Comparison of ENCODE assay signal across 8 cellular contexts in genomic region chr1:111738436-111739221, GRCh38. TPM values are rescaled to one million over a fixed set of nuclear protein-coding genes. Genes with fewer than 3 reads are reported as not detected.
DNase-seq lines count a peak whose midpoint lies in the region; ATAC-seq lines count a peak whose summit lies in the region.

No MANE protein-coding gene starts in this region.

- intact Hi-C loops in left ventricle myocardium superior (cut with micrococcal nuclease), result no loop called here

- H3K27me3 ChIP-seq in HUES6 (ENCODE audit: control insufficient read depth, insufficient read depth, low read length), result peaks cover 31% of the 10 kb centered on the region

- H3K27ac ChIP-seq in HUES6 (ENCODE audit: low read depth, low read length), result peak overlapping the region; percentile 56; the same call in 1 of the 2 replicates

- H3K4me3 ChIP-seq in HUES6 (ENCODE audit: low read depth, low read length), result peak overlapping the region; percentile 75

- ATAC-seq in GM21529 (IDR thresholded peaks at IDR 0.05; ENCODE audit: unreplicated experiment) (peak; percentile 45), left ventricle myocardium superior (peak; percentile 70)

- H3K4me1 ChIP-seq in HUES6 (ENCODE audit: control insufficient read depth, insufficient read depth, low read length), result peaks cover 33% of the 10 kb centered on the region

- no peaks in the 10 kb centered on the region for H3K9me3 ChIP-seq in HUES6 (ENCODE audit: control insufficient read depth, insufficient read depth, low read depth, low read length)

- peak; percentile 46 for DNase-seq in GDM1 (lab: John Stamatoyannopoulos, UW)
- peak; percentile 64 for DNase-seq in RPMI8226
- DNase-seq in amniotic epithelial cell (ENCODE audit: low read depth), result peak; percentile 65
- peak; percentile 90 for DNase-seq in left ventricle myocardium superior
- peak; percentile 45 for DNase-seq in pons (ENCODE audit: low spot score)
- no peak for DNase-seq in foreskin melanocyte

- H3K9ac ChIP-seq in HUES6 (ENCODE audit: low read length), result peak overlapping the region; percentile 74

- peaks cover 2% of the 10 kb centered on the region; the same call in 1 of the 2 replicates for H3K36me3 ChIP-seq in HUES6 (ENCODE audit: control insufficient read depth, insufficient read depth, low read length)

RNA-seq across cellular contexts. Expression of gene INKA2, which starts 0.6 kb away (rescaled TPM):
- total RNA-seq in left ventricle myocardium superior, result 23.1 TPM

RNA-seq across cellular contexts. Expression of gene DDX20, which starts 17.1 kb away (rescaled TPM):
- total RNA-seq in left ventricle myocardium superior, result 7.1 TPM
